12 cellular contexts compared by ENCODE assay signal in genomic region chr1:33177996-33178540, GRCh38.
"Had no signal": no experiment of that assay in that cellular context is flagged by ENCODE, and none has a peak within 500 bp of the region (broad histone marks: within the 10 kb centered on the region; RNA-seq: fewer than 3 reads in every experiment).

No MANE protein-coding gene starts in this region.

- H3K4me3 ChIP-seq: body of pancreas, thoracic aorta had no signal

- H3K27me3 Mint-ChIP-seq: natural killer cell treated with Interleukin-12 subunit alpha and Interleukin-12 subunit beta and Interleukin-15 and Interleukin-18, amount 100 ng/mL, for 72 hours; stimulated activated naive CD8-positive, alpha-beta T cell treated with anti-CD3 and anti-CD28 coated beads, Interleukin-15, Interleukin-2, amounts not matched to agents 100 ng/mL and 50 ng/mL, for 24 hours had no signal

- H3K27ac Mint-ChIP-seq: activated CD4-positive, alpha-beta memory T cell treated with anti-CD3 and anti-CD28 coated beads for 36 hours; activated naive CD4-positive, alpha-beta T cell treated with anti-CD3 and anti-CD28 coated beads, Interleukin-2, amount 50 U/mL, for 72 hours; stimulated activated naive CD8-positive, alpha-beta T cell treated with anti-CD3 and anti-CD28 coated beads, Interleukin-15, Interleukin-2, amounts not matched to agents 100 ng/mL and 50 ng/mL, for 24 hours had no signal

- H3K4me3 Mint-ChIP-seq: activated CD4-positive, alpha-beta memory T cell treated with anti-CD3 and anti-CD28 coated beads for 36 hours; natural killer cell treated with Interleukin-12 subunit alpha and Interleukin-12 subunit beta and Interleukin-15 and Interleukin-18, amount 100 ng/mL, for 72 hours; stimulated activated naive CD8-positive, alpha-beta T cell treated with anti-CD3 and anti-CD28 coated beads, Interleukin-15, Interleukin-2, amounts not matched to agents 100 ng/mL and 50 ng/mL, for 24 hours had no signal

- H3K27ac ChIP-seq: body of pancreas, thoracic aorta had no signal

- H3K9me3 Mint-ChIP-seq: activated CD4-positive, alpha-beta memory T cell treated with anti-CD3 and anti-CD28 coated beads for 36 hours; activated naive CD4-positive, alpha-beta T cell treated with anti-CD3 and anti-CD28 coated beads, Interleukin-2, amount 50 U/mL, for 72 hours; natural killer cell treated with Interleukin-12 subunit alpha and Interleukin-12 subunit beta and Interleukin-15 and Interleukin-18, amount 100 ng/mL, for 72 hours; stimulated activated naive CD8-positive, alpha-beta T cell treated with anti-CD3 and anti-CD28 coated beads, Interleukin-15, Interleukin-2, amounts not matched to agents 100 ng/mL and 50 ng/mL, for 24 hours had no signal

- DNase-seq: activated CD4-positive, alpha-beta memory T cell treated with anti-CD3 and anti-CD28 coated beads for 36 hours; activated CD4-positive, alpha-beta T cell treated with anti-CD3 and anti-CD28 coated beads for 1 hour; amniotic stem cell; body of pancreas; left colon; stimulated activated CD4-positive, alpha-beta T cell treated with anti-CD3 and anti-CD28 coated beads, Interleukin-4, amount 100 ng/mL, for 1 hour; stimulated activated CD8-positive, alpha-beta memory T cell treated with anti-CD3 and anti-CD28 coated beads, Interleukin-4, amount 100 ng/mL, for 48 hours had no signal

- ATAC-seq: activated naive CD4-positive, alpha-beta T cell treated with anti-CD3 and anti-CD28 coated beads, Interleukin-2, amount 50 U/mL, for 72 hours; body of pancreas; esophagus mucosa; left colon; natural killer cell treated with Interleukin-12 subunit alpha and Interleukin-12 subunit beta and Interleukin-15 and Interleukin-18, amount 100 ng/mL, for 72 hours had no signal

- H3K36me3 Mint-ChIP-seq: activated CD4-positive, alpha-beta memory T cell treated with anti-CD3 and anti-CD28 coated beads for 36 hours; activated naive CD4-positive, alpha-beta T cell treated with anti-CD3 and anti-CD28 coated beads, Interleukin-2, amount 50 U/mL, for 72 hours; natural killer cell treated with Interleukin-12 subunit alpha and Interleukin-12 subunit beta and Interleukin-15 and Interleukin-18, amount 100 ng/mL, for 72 hours had no signal
